ENCODE assay signal across 9 cellular contexts in the genomic region with DNA sequence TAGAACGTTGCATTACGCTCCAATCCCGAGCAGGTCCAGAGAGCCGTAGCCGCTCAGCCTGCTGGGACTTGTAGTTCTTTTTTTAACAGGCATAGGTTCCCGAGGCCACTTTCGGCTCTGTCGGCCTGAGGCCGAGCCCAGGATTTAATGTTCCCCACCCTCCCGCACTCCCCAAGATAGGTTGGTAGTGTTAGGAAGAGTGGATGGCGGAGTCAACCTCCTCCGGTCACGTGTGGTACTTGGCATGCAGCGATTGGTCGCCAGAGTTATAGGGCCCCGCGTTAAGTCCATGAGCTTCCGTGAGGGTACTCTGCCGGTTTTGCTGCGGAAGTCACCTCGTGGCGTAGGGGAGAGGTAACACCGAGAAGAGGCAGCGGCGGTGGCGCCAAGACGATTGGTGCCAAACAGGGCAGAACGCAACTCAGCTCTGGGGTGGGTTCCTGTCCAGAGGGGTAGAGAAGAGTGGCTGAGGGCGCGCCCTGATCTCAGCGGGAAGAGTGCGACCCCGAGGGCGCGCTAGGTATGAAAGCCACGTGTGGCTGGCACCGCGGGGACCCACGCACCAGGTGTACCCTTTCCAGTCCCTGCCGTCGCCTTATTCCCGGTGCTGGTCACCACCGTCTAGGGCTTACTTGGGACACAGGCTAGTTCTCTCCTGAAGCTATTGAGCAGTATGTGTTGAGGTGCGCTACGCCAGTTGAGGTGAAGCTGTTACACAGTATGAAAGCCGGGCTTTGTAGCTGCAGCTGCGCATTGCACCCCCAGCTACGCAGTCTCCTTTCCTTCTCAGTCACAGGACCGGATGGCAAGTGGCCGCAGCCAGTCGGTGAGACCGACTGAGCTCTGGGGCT.
A peak's percentile ranks its signal among the peaks of the same experiment; 100 is the strongest.
DNase-seq lines count a peak whose midpoint lies in the region; ATAC-seq and FAIRE-seq lines count a peak whose summit lies in the region.
"Had no signal": no experiment of that assay in that cellular context is flagged by ENCODE, and none has a peak within 500 bp of the region (broad histone marks: within the 10 kb centered on the region; RNA-seq: fewer than 3 reads in every experiment).

No MANE protein-coding gene starts in this region.

- H3K36me3 Mint-ChIP-seq in activated CD8-positive, alpha-beta T cell treated with anti-CD3 and anti-CD28 coated beads, Interleukin-2, amount 10 ng/mL, durations not matched to agents 7 days and 5 days (ENCODE audit: low read depth), result peaks cover 11% of the 10 kb centered on the region

- DNase-seq in GM19239 (ENCODE audit: insufficient read length, low spot score) (peak; percentile 28), left ventricle myocardium superior (peak; percentile 88), SHP77 (lab: John Stamatoyannopoulos, UW) (no peak), SK-N-DZ (ENCODE audit: low spot score) (no peak), NCI-H748 (lab: John Stamatoyannopoulos, UW; ENCODE audit: unreplicated experiment) (no peak)
- DNase-seq in activated CD8-positive, alpha-beta T cell treated with anti-CD3 and anti-CD28 coated beads, Interleukin-2, amount 10 ng/mL, durations not matched to agents 7 days and 5 days, result peak; percentile 89
- DNase-seq in stimulated activated CD4-positive, alpha-beta T cell treated with anti-CD3 and anti-CD28 coated beads, TNF-alpha, amount 100 ng/mL, for 1 hour (ENCODE audit: low read depth in 3 of 3, low spot score in 1 of 3), result peak in 2 of 3 donors; percentile 56 to 59

- CTCF ChIA-PET in activated CD8-positive, alpha-beta T cell treated with anti-CD3 and anti-CD28 coated beads, Interleukin-2, amount 10 ng/mL, durations not matched to agents 7 days and 5 days (lab: Charles Lee), result interaction anchor here (1.0 to 1.4 kb wide), 2 partner anchors 65 to 132 kb away, joined by 3 to 7 read pairs; no protein-coding TSS in a partner anchor

- no peaks in the 10 kb centered on the region for H3K9me3 ChIP-seq in KOPT-K1 (ENCODE audit: insufficient read depth, low read length, poor library complexity, severe bottlenecking)
- H3K9me3 ChIP-seq: pancreas had no signal

- POLR2A ChIA-PET in activated CD8-positive, alpha-beta T cell treated with anti-CD3 and anti-CD28 coated beads, Interleukin-2, amount 10 ng/mL, durations not matched to agents 7 days and 5 days (lab: Charles Lee), result interaction anchor here (1.0 to 2.2 kb wide), 3 partner anchors 22 to 1008 kb away, joined by 3 to 15 read pairs (median 4); a partner anchor contains a TSS

- H3K4me3 Mint-ChIP-seq in activated CD8-positive, alpha-beta T cell treated with anti-CD3 and anti-CD28 coated beads, Interleukin-2, amount 10 ng/mL, durations not matched to agents 7 days and 5 days, result peak overlapping the region; percentile 85

- no peaks in the 10 kb centered on the region for H3K27me3 Mint-ChIP-seq in activated CD8-positive, alpha-beta T cell treated with anti-CD3 and anti-CD28 coated beads, Interleukin-2, amount 10 ng/mL, durations not matched to agents 7 days and 5 days (ENCODE audit: low read depth)

- H3K27ac ChIP-seq in KOPT-K1 (ENCODE audit: low read depth, low read length, poor library complexity, severe bottlenecking), result peak overlapping the region; percentile 95
- H3K27ac ChIP-seq: pancreas had no signal

- peaks cover 7% of the 10 kb centered on the region for H3K36me3 ChIP-seq in KOPT-K1 (ENCODE audit: insufficient read depth, low read length)
- H3K36me3 ChIP-seq: pancreas had no signal

- no peaks in the 10 kb centered on the region for H3K9me3 Mint-ChIP-seq in activated CD8-positive, alpha-beta T cell treated with anti-CD3 and anti-CD28 coated beads, Interleukin-2, amount 10 ng/mL, durations not matched to agents 7 days and 5 days (ENCODE audit: insufficient read depth)

- H3K4me1 Mint-ChIP-seq in activated CD8-positive, alpha-beta T cell treated with anti-CD3 and anti-CD28 coated beads, Interleukin-2, amount 10 ng/mL, durations not matched to agents 7 days and 5 days (ENCODE audit: low read depth), result peaks cover 27% of the 10 kb centered on the region

- peak; percentile 87 for FAIRE-seq in GM19239 (lab: Jason Lieb, UNC)
- FAIRE-seq: pancreas had no signal

- ATAC-seq in activated CD8-positive, alpha-beta T cell treated with anti-CD3 and anti-CD28 coated beads, Interleukin-2, amount 10 ng/mL, durations not matched to agents 7 days and 5 days, result peak; percentile 89
- ATAC-seq in left ventricle myocardium superior, result peak; percentile 99
- ATAC-seq: pancreas had no signal

- peak overlapping the region; percentile 100 for H3K27ac Mint-ChIP-seq in activated CD8-positive, alpha-beta T cell treated with anti-CD3 and anti-CD28 coated beads, Interleukin-2, amount 10 ng/mL, durations not matched to agents 7 days and 5 days

- intact Hi-C loops in left ventricle myocardium superior (cut with micrococcal nuclease), result no loop called here

Comparison
In these comparisons a context has a peak if more than half of its experiments do, and no peak if none do; other contexts are left out.
1. DNase-seq: peak in GM19239 (single experiment), activated CD8-positive, alpha-beta T cell treated with anti-CD3 and anti-CD28 coated beads, Interleukin-2, amount 10 ng/mL, durations not matched to agents 7 days and 5 days (single experiment), left ventricle myocardium superior (single experiment) and stimulated activated CD4-positive, alpha-beta T cell treated with anti-CD3 and anti-CD28 coated beads, TNF-alpha, amount 100 ng/mL, for 1 hour (2 of 3); none in SHP77 (0 of 2), SK-N-DZ (single experiment) and NCI-H748 (single experiment).